31 cellular contexts compared by ENCODE assay signal in the genomic region with DNA sequence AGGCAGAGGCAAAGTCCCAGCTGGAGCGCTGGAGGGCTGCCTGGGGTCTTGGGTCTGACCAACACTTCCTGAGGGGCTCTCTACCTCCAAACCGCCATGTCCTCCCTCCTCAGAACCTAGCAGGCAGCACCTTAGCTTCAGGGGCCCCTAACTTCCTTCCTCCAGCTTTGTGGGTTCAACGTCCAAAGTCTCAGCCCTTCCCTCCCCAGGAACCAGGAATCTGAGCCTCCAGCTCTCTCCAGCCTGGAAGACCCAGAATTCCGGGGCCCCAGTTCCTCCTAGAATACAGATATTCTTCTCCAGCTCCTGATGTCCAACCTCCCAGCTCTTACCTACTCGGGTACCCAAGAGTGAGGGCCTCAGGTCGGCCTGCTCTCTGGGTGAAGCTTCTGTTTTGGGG. TPM values are rescaled to one million over a fixed set of nuclear protein-coding genes. Genes with fewer than 3 reads are reported as not detected.
"Had no signal": no experiment of that assay in that cellular context is flagged by ENCODE, and none has a peak within 500 bp of the region (broad histone marks: within the 10 kb centered on the region; RNA-seq: fewer than 3 reads in every experiment).

No MANE protein-coding gene starts in this region.

- FAIRE-seq: astrocyte, endometrium, keratinocyte, pancreas had no signal

- H3K4me1 ChIP-seq: lower lobe of right lung, pancreas, psoas muscle, suprapubic skin, tibial nerve, vagina had no signal

- DNase-seq: activated CD4-positive, alpha-beta T cell treated with anti-CD3 and anti-CD28 coated beads for 36 hours; activated CD4-positive, alpha-beta T cell treated with anti-CD3 and anti-CD28 coated beads, Interleukin-2, amount 50 U/mL, for 4 hours; activated CD8-positive, alpha-beta memory T cell treated with anti-CD3 and anti-CD28 coated beads for 24 hours; activated CD8-positive, alpha-beta memory T cell treated with anti-CD3 and anti-CD28 coated beads, Interleukin-2, amount 50 U/mL, for 4 hours; activated naive CD4-positive, alpha-beta T cell treated with Interleukin-2 at 50 U/mL for 16 hours; activated naive CD8-positive, alpha-beta T cell treated with anti-CD3 and anti-CD28 coated beads for 36 hours; activated T-cell treated with anti-CD3 and anti-CD28 coated beads, Interleukin-2, amount 50 U/mL, for 4 hours; central memory CD4-positive, alpha-beta T cell; heart left ventricle; lower lobe of right lung; mesendoderm; natural killer cell; pancreas; psoas muscle; right cardiac atrium; stimulated activated CD4-positive, alpha-beta T cell treated with anti-CD3 and anti-CD28 coated beads, Interleukin-1b, Interleukin-23, amount 100 ng/mL, for 48 hours; stimulated activated naive CD8-positive, alpha-beta T cell treated with anti-CD3 and anti-CD28 coated beads, Interleukin-15, amount 100 ng/mL, for 72 hours; T-helper 1 cell; T-helper 9 cell had no signal

- H3K27me3 ChIP-seq: neutrophil, pancreas, vagina had no signal

- H3K27ac ChIP-seq: coronary artery, heart left ventricle, lower lobe of right lung, neutrophil, pancreas, psoas muscle, suprapubic skin, vagina had no signal

- H3K36me3 ChIP-seq: lower lobe of right lung, neutrophil, pancreas, suprapubic skin, tibial nerve, vagina had no signal

- H3K4me3 ChIP-seq: coronary artery, pancreas, psoas muscle, suprapubic skin, tibial nerve, vagina had no signal

- H3K9me3 ChIP-seq: heart left ventricle, lower lobe of right lung, neutrophil, pancreas, psoas muscle, suprapubic skin, tibial nerve, vagina had no signal

- ATAC-seq: activated CD4-positive, alpha-beta T cell treated with anti-CD3 and anti-CD28 coated beads for 36 hours; activated T-cell treated with anti-CD3 and anti-CD28 coated beads, Interleukin-2, amount 50 U/mL, for 4 hours; lower lobe of right lung; natural killer cell; pancreas; psoas muscle; stimulated activated naive CD8-positive, alpha-beta T cell treated with anti-CD3 and anti-CD28 coated beads, Interleukin-15, amount 100 ng/mL, for 72 hours; WTC11 had no signal

RNA-seq across cellular contexts. Expression of a gene that starts 3.7 kb away (rescaled TPM):
- total RNA-seq: activated CD4-positive, alpha-beta T cell treated with anti-CD3 and anti-CD28 coated beads for 36 hours; activated naive CD8-positive, alpha-beta T cell treated with anti-CD3 and anti-CD28 coated beads for 36 hours; activated T-cell treated with anti-CD3 and anti-CD28 coated beads, Interleukin-2, amount 50 U/mL, for 4 hours; astrocyte; epithelial cell of proximal tubule; fibroblast of villous mesenchyme; suprapubic skin; vagina had no signal
- polyA plus RNA-seq: keratinocyte had no signal

RNA-seq across cellular contexts. Expression of a gene that starts 33.1 kb away (rescaled TPM):
- total RNA-seq: activated naive CD8-positive, alpha-beta T cell treated with anti-CD3 and anti-CD28 coated beads for 36 hours; activated T-cell treated with anti-CD3 and anti-CD28 coated beads, Interleukin-2, amount 50 U/mL, for 4 hours; lower lobe of right lung; psoas muscle; right cardiac atrium; skeletal muscle tissue; tibial nerve had no signal
- polyA plus RNA-seq: heart left ventricle, right cardiac atrium had no signal
